In the genomic region with DNA sequence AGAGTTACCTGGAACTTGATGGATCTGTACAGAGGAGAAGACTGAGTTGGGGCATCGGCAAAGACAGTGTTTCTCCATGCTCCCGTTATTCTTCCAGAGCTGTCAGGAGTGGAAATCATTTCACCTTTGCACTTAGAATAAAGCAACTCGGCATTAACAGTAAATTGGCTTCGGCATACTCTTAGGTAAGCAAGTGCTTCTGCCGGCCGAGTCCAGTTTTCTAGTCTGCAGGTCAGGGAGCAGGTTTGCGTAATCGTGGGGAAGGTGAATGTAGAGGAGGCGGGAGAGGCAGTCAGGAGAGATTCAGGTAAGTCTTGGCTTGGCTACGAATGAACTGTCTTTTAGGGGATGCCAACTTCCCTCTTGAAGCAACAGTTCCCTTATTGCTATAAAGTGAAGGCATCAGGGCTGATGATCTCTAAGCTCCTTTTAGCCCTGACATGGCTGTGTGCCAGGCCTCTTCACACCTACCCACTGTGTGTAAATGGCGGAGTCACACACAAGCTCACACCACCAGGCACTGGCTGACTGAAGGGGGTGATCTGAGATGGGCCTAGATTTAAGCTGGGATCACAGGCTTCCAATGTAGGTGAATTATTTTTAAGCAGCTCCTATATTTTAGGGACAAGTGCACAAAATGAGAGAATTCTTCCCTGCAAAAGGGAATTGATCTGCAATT, we compare ENCODE assay signal across 1 cellular context.
A peak's percentile ranks its signal among the peaks of the same experiment; 100 is the strongest.
TF ChIP-seq lines count a peak whose summit lies in the region.

No MANE protein-coding gene starts in this region.

TF ChIP-seq in HepG2, 621 proteins besides CTCF, POLR2A, EP300 and RAD21:
- 0 out of 2 replicates have a peak, but pooled peaks have one; percentile 33 for TF ChIP-seq TRIM24 (CRISPR knock-in tag; IDR thresholded peaks at IDR 0.05)
- TF ChIP-seq SALL1 (CRISPR knock-in tag; IDR thresholded peaks at IDR 0.05): peak; percentile 12; the same call in 1 of the 2 replicates
- TF ChIP-seq, protein P1, sequence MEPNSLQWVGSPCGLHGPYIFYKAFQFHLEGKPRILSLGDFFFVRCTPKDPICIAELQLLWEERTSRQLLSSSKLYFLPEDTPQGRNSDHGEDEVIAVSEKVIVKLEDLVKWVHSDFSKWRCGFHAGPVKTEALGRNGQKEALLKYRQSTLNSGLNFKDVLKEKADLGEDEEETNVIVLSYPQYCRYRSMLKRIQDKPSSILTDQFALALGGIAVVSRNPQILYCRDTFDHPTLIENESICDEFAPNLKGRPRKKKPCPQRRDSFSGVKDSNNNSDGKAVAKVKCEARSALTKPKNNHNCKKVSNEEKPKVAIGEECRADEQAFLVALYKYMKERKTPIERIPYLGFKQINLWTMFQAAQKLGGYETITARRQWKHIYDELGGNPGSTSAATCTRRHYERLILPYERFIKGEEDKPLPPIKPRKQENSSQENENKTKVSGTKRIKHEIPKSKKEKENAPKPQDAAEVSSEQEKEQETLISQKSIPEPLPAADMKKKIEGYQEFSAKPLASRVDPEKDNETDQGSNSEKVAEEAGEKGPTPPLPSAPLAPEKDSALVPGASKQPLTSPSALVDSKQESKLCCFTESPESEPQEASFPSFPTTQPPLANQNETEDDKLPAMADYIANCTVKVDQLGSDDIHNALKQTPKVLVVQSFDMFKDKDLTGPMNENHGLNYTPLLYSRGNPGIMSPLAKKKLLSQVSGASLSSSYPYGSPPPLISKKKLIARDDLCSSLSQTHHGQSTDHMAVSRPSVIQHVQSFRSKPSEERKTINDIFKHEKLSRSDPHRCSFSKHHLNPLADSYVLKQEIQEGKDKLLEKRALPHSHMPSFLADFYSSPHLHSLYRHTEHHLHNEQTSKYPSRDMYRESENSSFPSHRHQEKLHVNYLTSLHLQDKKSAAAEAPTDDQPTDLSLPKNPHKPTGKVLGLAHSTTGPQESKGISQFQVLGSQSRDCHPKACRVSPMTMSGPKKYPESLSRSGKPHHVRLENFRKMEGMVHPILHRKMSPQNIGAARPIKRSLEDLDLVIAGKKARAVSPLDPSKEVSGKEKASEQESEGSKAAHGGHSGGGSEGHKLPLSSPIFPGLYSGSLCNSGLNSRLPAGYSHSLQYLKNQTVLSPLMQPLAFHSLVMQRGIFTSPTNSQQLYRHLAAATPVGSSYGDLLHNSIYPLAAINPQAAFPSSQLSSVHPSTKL (CRISPR knock-in tag; IDR thresholded peaks at IDR 0.05): 0 out of 2 replicates have a peak, but pooled peaks have one; percentile 28
- peak; percentile 74 for TF ChIP-seq CEBPG (CRISPR knock-in tag; IDR thresholded peaks at IDR 0.05)
- TF ChIP-seq HNF4A (CRISPR knock-in tag; IDR thresholded peaks at IDR 0.05): peak; percentile 75
- no peak for TF ChIP-seq ZFX (CRISPR knock-in tag; IDR thresholded peaks at IDR 0.05; ENCODE audit: low read depth)
- TF ChIP-seq, protein P2, sequence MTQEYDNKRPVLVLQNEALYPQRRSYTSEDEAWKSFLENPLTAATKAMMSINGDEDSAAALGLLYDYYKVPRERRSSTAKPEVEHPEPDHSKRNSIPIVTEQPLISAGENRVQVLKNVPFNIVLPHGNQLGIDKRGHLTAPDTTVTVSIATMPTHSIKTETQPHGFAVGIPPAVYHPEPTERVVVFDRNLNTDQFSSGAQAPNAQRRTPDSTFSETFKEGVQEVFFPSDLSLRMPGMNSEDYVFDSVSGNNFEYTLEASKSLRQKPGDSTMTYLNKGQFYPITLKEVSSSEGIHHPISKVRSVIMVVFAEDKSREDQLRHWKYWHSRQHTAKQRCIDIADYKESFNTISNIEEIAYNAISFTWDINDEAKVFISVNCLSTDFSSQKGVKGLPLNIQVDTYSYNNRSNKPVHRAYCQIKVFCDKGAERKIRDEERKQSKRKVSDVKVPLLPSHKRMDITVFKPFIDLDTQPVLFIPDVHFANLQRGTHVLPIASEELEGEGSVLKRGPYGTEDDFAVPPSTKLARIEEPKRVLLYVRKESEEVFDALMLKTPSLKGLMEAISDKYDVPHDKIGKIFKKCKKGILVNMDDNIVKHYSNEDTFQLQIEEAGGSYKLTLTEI (CRISPR knock-in tag; conservative IDR thresholded peaks at IDR 0.05): no peak
- peak; percentile 83 for TF ChIP-seq CEBPB (IDR thresholded peaks at IDR 0.05; ENCODE audit: borderline replicate concordance, low read depth, low read length)
- TF ChIP-seq ZNF572 (CRISPR knock-in tag; IDR thresholded peaks at IDR 0.05): no peak
